ENCODE assay signal across 8 cellular contexts in the genomic region with DNA sequence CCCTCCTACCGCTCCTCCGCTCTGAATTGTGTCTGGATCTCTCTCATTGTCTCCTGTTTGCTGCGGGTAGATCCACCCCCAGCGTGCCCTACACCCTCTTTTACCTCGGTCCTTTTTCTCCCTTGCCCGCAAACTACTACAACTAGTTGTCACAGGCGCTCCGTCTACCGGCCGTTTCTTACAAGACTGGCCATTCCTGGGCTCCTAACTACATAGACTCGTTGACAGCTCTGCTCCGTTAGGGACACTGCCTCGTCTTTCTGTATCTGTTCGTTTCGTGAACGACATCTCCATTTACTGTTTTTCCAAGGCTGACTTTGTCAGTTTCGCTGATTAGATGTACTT. TPM values are rescaled to one million over a fixed set of nuclear protein-coding genes. Genes with fewer than 3 reads are reported as not detected.
A peak's percentile ranks its signal among the peaks of the same experiment; 100 is the strongest.
DNase-seq lines count a peak whose midpoint lies in the region; ATAC-seq and TF ChIP-seq lines count a peak whose summit lies in the region.

No MANE protein-coding gene starts in this region.

- H3K9me3 Mint-ChIP-seq in T-cell, result no peaks in the 10 kb centered on the region
- no peaks in the 10 kb centered on the region for H3K9me3 Mint-ChIP-seq in chondrocyte (ENCODE audit: low read depth)

- H3K27me3 Mint-ChIP-seq in T-cell (peaks cover 0 to 2% of the 10 kb centered on the region in 2 donors), chondrocyte (ENCODE audit: low read depth) (peaks cover 4% of the 10 kb centered on the region)

- peaks cover 43 to 47% (median 44%) of the 10 kb centered on the region in 3 donors for H3K4me1 Mint-ChIP-seq in T-cell
- H3K4me1 Mint-ChIP-seq in chondrocyte (ENCODE audit: low read depth), result peaks cover 17% of the 10 kb centered on the region

- TF ChIP-seq CTCF in chondrocyte (IDR thresholded peaks at IDR 0.05), result peak; percentile 72

- peak; percentile 64 for DNase-seq in DMS53 (lab: John Stamatoyannopoulos, UW)
- DNase-seq in T-cell, result peak in 12 of 34 experiments; percentile 2 to 13 (median 5)
- no peak for DNase-seq in chondrocyte (ENCODE audit: low spot score)
- DNase-seq in left colon, result peak; percentile 50 to 64
- peak; percentile 32 to 33 for DNase-seq in stimulated activated CD4-positive, alpha-beta T cell treated with anti-CD3 and anti-CD28 coated beads, Interleukin-2, amount 100 ng/mL, for 24 hours
- DNase-seq in NCI-H2107 treated with DMSO at 0.1 percent for 48 hours (lab: John Stamatoyannopoulos, UW; ENCODE audit: unreplicated experiment), result no peak

- ATAC-seq in GM19455 (IDR thresholded peaks at IDR 0.05; ENCODE audit: unreplicated experiment) (peak; percentile 42), HG03521 (IDR thresholded peaks at IDR 0.05; ENCODE audit: unreplicated experiment) (peak; percentile 25), T-cell (replicated peaks in 1 of 4) (peak in 1 of 4 experiments; percentile 5), left colon (peak; percentile 71)

- H3K27ac Mint-ChIP-seq in T-cell (peak overlapping the region; percentile 84 to 89), chondrocyte (ENCODE audit: unreplicated experiment) (peak overlapping the region; percentile 84)

- POLR2A ChIA-PET in T-cell (lab: Charles Lee), result interaction anchor here (1.0 to 2.0 kb wide), 3 partner anchors 25 to 32 kb away, joined by 3 to 23 read pairs (median 7); a partner anchor contains a TSS

- H3K4me3 Mint-ChIP-seq in T-cell (peak overlapping the region; percentile 97 to 99 (median 97)), chondrocyte (ENCODE audit: unreplicated experiment) (peak overlapping the region; percentile 94)

- CTCF ChIA-PET in T-cell (lab: Charles Lee), result no interaction called here

- intact Hi-C loops in left colon (cut with DNase I, micrococcal nuclease), result no loop called here

- H3K36me3 Mint-ChIP-seq in T-cell, result peaks cover 7% of the 10 kb centered on the region
- no peaks in the 10 kb centered on the region for H3K36me3 Mint-ChIP-seq in chondrocyte (ENCODE audit: low read depth)

RNA-seq across cellular contexts. Expression of a gene that starts 0.8 kb away (rescaled TPM):
- 10 to 100 TPM; 18.2 to 21.8 (median 20.0) TPM for total RNA-seq in T-cell
- 6.2 to 8.6 TPM (median 7.2 TPM) in 3 replicates for total RNA-seq in chondrocyte
- total RNA-seq in left colon, result 1 to 10 TPM; 5.1 to 5.8 TPM

RNA-seq across cellular contexts. Expression of a gene that starts 31.1 kb away (rescaled TPM):
- total RNA-seq in T-cell (100 to 1,000 TPM in 4 of 5 donors, 10 to 100 TPM in 1; 94.4 to 132 (median 111) TPM), chondrocyte (136 to 157 TPM (median 136 TPM) in 3 replicates), left colon (100 to 1,000 TPM; 463 to 537 TPM)

RNA-seq across cellular contexts. Expression of a gene that starts 31.3 kb away (rescaled TPM):
- total RNA-seq in T-cell (10 to 100 TPM in 3 of 5 donors, 1 to 10 TPM in 2; 7.1 to 13.3 (median 10.0) TPM), chondrocyte (11.3 to 15.6 TPM (median 14.2 TPM) in 3 replicates), left colon (10 to 100 TPM in 1 of 2 donors, 1 to 10 TPM in 1; 9.9 to 10.6 TPM)

Comparison
In these comparisons a context has a peak if more than half of its experiments do, and no peak if none do; other contexts are left out.
1. DNase-seq: peak in DMS53 (single experiment), left colon (2 of 2) and stimulated activated CD4-positive, alpha-beta T cell treated with anti-CD3 and anti-CD28 coated beads, Interleukin-2, amount 100 ng/mL, for 24 hours (2 of 2); none in chondrocyte (single experiment) and NCI-H2107 treated with DMSO at 0.1 percent for 48 hours (single experiment).